Comparison of ENCODE assay signal across 8 cellular contexts in the genomic region with DNA sequence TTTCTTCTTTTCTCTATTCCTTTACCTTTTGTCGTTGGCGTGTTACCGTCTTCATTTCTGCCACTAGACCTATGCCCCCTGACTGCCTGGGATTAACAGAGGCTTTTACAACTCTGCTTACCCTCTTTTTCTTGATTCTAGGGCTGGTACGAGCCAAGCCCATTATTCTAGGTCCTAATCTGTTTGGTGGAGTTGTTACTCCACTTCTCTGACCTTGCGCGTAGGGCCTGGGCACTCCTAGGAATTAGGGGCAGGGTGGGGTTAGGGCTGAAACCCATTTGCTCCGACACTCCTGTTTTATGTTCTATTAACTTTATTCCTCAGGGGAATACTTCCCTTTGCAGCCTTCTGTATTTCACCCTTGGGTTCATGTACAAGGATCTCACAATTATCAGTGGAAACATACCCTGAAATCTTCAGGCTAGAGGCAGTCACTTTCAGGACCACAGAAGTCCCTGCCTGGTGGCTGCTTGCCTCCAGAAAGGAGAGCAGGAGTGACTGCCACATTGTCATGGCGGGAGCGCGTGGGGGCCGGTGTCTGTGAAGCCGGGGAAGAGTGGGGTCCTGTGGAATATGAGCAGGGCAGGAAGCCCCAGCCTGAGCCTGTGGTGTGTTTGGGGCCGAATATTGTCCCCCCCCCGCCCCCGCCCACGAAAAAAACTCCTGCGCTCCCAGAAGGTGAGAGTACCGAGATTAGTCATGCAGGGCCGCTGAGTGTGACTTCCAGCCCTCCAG. TPM values are rescaled to one million over a fixed set of nuclear protein-coding genes. Genes with fewer than 3 reads are reported as not detected.
A peak's percentile ranks its signal among the peaks of the same experiment; 100 is the strongest.
DNase-seq lines count a peak whose midpoint lies in the region; ATAC-seq and TF ChIP-seq lines count a peak whose summit lies in the region.

No MANE protein-coding gene starts in this region.

- no peak overlapping the region for H2AK5ac ChIP-seq in trophoblast cell (ENCODE audit: low read length)

- H3K18ac ChIP-seq in trophoblast cell (ENCODE audit: low read length): no peak overlapping the region

- intact Hi-C loops in PC-9 (cut with micrococcal nuclease; ENCODE audit: unreplicated experiment): loop anchor here (2.0 kb wide), 2 partner anchors 20 to 62 kb away; no protein-coding TSS in a partner anchor

- H3K36me3 ChIP-seq in PC-9 (ENCODE audit: low read depth): no peaks in the 10 kb centered on the region
- H3K36me3 ChIP-seq in trophoblast cell (ENCODE audit: control insufficient read depth in 1 of 2, insufficient read depth in 2 of 2, low read length in 2 of 2): no peaks in the 10 kb centered on the region

- DNase-seq in PC-9 (no peak), fibroblast of the aortic adventitia (ENCODE audit: low read depth) (no peak), trophoblast cell (no peak), NCI-H774 (lab: John Stamatoyannopoulos, UW) (no peak), HuH-7 (ENCODE audit: low spot score) (no peak), hepatic stellate cell (ENCODE audit: low spot score) (no peak)

- no peak overlapping the region for H2BK5ac ChIP-seq in trophoblast cell (ENCODE audit: low read depth, low read length, poor library complexity)

- no peak overlapping the region for H3K23ac ChIP-seq in trophoblast cell (ENCODE audit: low read length)

- BruUV-seq in PC-9 (replicated peaks; lab: Mats Ljungman, UMichigan): TSS peak; percentile 79

- peak; percentile 14 for ATAC-seq in GM19351 (IDR thresholded peaks at IDR 0.05; ENCODE audit: unreplicated experiment)
- no peak for ATAC-seq in HG03175 (IDR thresholded peaks at IDR 0.05; ENCODE audit: unreplicated experiment)

- TF ChIP-seq CTCF in PC-9 (conservative IDR thresholded peaks at IDR 0.05) (no peak), fibroblast of the aortic adventitia (IDR thresholded peaks at IDR 0.05; ENCODE audit: insufficient read depth, low read length) (no peak)

- H3K4me3 ChIP-seq in PC-9: peak overlapping the region; percentile 73
- H3K4me3 ChIP-seq in fibroblast of the aortic adventitia (ENCODE audit: low read depth, low read length): peak overlapping the region; percentile 77
- H3K4me3 ChIP-seq in trophoblast cell (ENCODE audit: low read depth, low read length): peak overlapping the region; percentile 65

- POLR2A ChIA-PET in PC-9 (lab: Charles Lee; ENCODE audit: unreplicated experiment): no interaction called here

- CTCF ChIA-PET in PC-9 (lab: Charles Lee): interaction anchor here (0.6 kb wide), 1 partner anchor 173 kb away, joined by 3 read pairs; no protein-coding TSS in a partner anchor

- H4K20me1 ChIP-seq in PC-9 (ENCODE audit: insufficient read depth): no peaks in the 10 kb centered on the region

- H4K8ac ChIP-seq in trophoblast cell (ENCODE audit: low read depth, low read length): no peak overlapping the region

- H3K79me1 ChIP-seq in trophoblast cell (ENCODE audit: low read length): peaks cover 1% of the 10 kb centered on the region

- H3K27me3 ChIP-seq in PC-9 (ENCODE audit: insufficient read depth, low read depth) (no peaks in the 10 kb centered on the region), trophoblast cell (ENCODE audit: insufficient read depth, low read length) (peaks cover 32% of the 10 kb centered on the region)

- H3K9ac ChIP-seq in trophoblast cell (ENCODE audit: low read length): no peak overlapping the region

- H3K4me2 ChIP-seq in PC-9: peak overlapping the region; percentile 89
- peak overlapping the region; percentile 70 for H3K4me2 ChIP-seq in trophoblast cell (ENCODE audit: low read length)

- H3K9me3 ChIP-seq in PC-9 (ENCODE audit: insufficient read depth, low read depth) (no peaks in the 10 kb centered on the region), trophoblast cell (ENCODE audit: insufficient read depth, low read depth, low read length) (no peaks in the 10 kb centered on the region)

- no peak overlapping the region for H4K91ac ChIP-seq in trophoblast cell (ENCODE audit: low read depth, low read length)

- H2BK12ac ChIP-seq in trophoblast cell (ENCODE audit: low read length): no peak overlapping the region

- WGBS in trophoblast cell (ENCODE audit: extremely low coverage, insufficient coverage, insufficient read length): no CpG with 5 or more reads among the region's 19 CpGs

- H3K27ac ChIP-seq in PC-9 (peak overlapping the region; percentile 36), trophoblast cell (ENCODE audit: low read depth, low read length) (no peak overlapping the region)

- H4K12ac ChIP-seq in trophoblast cell (ENCODE audit: low read depth, low read length): no peak overlapping the region

- H3K4ac ChIP-seq in trophoblast cell (ENCODE audit: low read depth, low read length): no peak overlapping the region

- H3F3A ChIP-seq in PC-9 (ENCODE audit: insufficient read depth, low read depth): no peaks in the 10 kb centered on the region

- peak overlapping the region; percentile 87 for H2AFZ ChIP-seq in PC-9
- H2AFZ ChIP-seq in trophoblast cell (ENCODE audit: insufficient read depth, low read length, poor library complexity): peak overlapping the region; percentile 66

- no peaks in the 10 kb centered on the region for H3K9me2 ChIP-seq in PC-9 (ENCODE audit: insufficient read depth)

- H3K4me1 ChIP-seq in PC-9 (replicated peaks; ENCODE audit: insufficient read depth): peaks cover 10% of the 10 kb centered on the region; the same call in 1 of the 2 replicates
- peaks cover 8 to 10% of the 10 kb centered on the region in 2 experiments for H3K4me1 ChIP-seq in trophoblast cell (ENCODE audit: control insufficient read depth in 1 of 2, insufficient read depth in 2 of 2, low read length in 2 of 2)

- H3K79me2 ChIP-seq in PC-9 (ENCODE audit: low read depth): peaks cover 24% of the 10 kb centered on the region
- H3K79me2 ChIP-seq in trophoblast cell (ENCODE audit: control insufficient read depth, insufficient read depth, low read length, poor library complexity): no peaks in the 10 kb centered on the region

- H3K14ac ChIP-seq in trophoblast cell (ENCODE audit: low read length): no peak overlapping the region

- no peak overlapping the region for H2BK120ac ChIP-seq in trophoblast cell (ENCODE audit: insufficient read depth, low read length, poor library complexity)

RNA-seq across cellular contexts. Expression of gene SLC37A2, which starts 0.7 kb away (rescaled TPM):
- 14.6 and 24.0 TPM in 2 replicates for total RNA-seq in PC-9 (2021)
- total RNA-seq in fibroblast of the aortic adventitia (ENCODE audit: low replicate concordance): 0.08 and 0.63 TPM in 2 replicates
- 0.10 and 0.12 TPM in 2 replicates for polyA plus RNA-seq in trophoblast cell (2013)

RNA-seq across cellular contexts. Expression of gene TMEM218, which starts 49.1 kb away (rescaled TPM):
- total RNA-seq in PC-9 (2021) (16.4 and 20.5 TPM in 2 replicates), fibroblast of the aortic adventitia (ENCODE audit: low replicate concordance) (9.2 and 35.1 TPM in 2 replicates)
- 5.1 and 5.5 TPM in 2 replicates for polyA plus RNA-seq in trophoblast cell (2013)
